Comparison of ENCODE assay signal across 12 cellular contexts in the genomic region with DNA sequence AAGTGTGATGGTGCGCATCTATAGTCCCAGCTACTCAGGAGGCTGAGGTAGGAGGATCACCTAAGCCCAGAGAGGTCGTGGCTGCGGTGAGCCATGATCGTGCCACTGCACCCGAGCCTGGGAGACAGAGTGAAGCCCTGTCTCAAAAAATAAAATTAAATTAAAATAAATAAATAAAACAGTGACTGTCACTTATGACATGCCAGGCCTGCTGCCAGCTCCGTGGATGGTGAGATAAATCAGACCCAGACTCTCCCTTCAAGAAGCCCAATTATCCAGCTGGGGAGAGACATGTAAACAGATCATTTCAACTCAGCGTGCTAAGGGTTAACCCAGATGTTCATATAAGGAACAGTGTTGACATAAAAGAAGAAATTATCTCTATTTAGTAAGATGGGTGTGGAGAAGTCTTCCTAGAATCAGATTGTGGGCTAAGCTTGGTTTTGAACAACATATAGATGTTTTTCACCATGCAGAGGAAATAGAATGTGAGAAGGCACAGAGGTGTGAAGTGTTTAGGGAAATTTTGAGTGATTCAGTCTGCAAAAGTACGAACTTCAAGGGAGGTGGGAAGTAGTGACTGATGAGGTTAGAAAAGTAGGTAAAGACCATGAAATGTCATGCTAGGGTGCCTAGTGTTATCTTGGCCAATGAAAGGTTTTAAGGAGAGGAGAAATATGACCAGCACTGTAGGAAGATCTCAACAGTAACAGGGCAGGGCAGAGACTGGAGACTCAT. TPM values are rescaled to one million over a fixed set of nuclear protein-coding genes. Genes with fewer than 3 reads are reported as not detected.
DNase-seq lines count a peak whose midpoint lies in the region; ATAC-seq lines count a peak whose summit lies in the region.
"Had no signal": no experiment of that assay in that cellular context is flagged by ENCODE, and none has a peak within 500 bp of the region (broad histone marks: within the 10 kb centered on the region; RNA-seq: fewer than 3 reads in every experiment).

No MANE protein-coding gene starts in this region.

- peaks cover 19% of the 10 kb centered on the region for H3K36me3 Mint-ChIP-seq in activated naive CD8-positive, alpha-beta T cell
- H3K36me3 Mint-ChIP-seq in natural killer cell treated with Interleukin-12 subunit alpha and Interleukin-12 subunit beta and Interleukin-15 and Interleukin-18, amount 100 ng/mL, for 72 hours, result peaks cover 22% of the 10 kb centered on the region

- H3K9me3 Mint-ChIP-seq in activated naive CD8-positive, alpha-beta T cell (ENCODE audit: low read depth), result no peaks in the 10 kb centered on the region
- H3K9me3 Mint-ChIP-seq in natural killer cell treated with Interleukin-12 subunit alpha and Interleukin-12 subunit beta and Interleukin-15 and Interleukin-18, amount 100 ng/mL, for 72 hours, result no peaks in the 10 kb centered on the region

- peaks cover 59% of the 10 kb centered on the region for H3K4me1 Mint-ChIP-seq in activated naive CD8-positive, alpha-beta T cell (ENCODE audit: low read depth)
- peaks cover 42 to 43% of the 10 kb centered on the region in 2 donors for H3K4me1 Mint-ChIP-seq in natural killer cell treated with Interleukin-12 subunit alpha and Interleukin-12 subunit beta and Interleukin-15 and Interleukin-18, amount 100 ng/mL, for 72 hours (ENCODE audit: low read depth in 2 of 2)

- H3K27me3 Mint-ChIP-seq in activated naive CD8-positive, alpha-beta T cell, result no peaks in the 10 kb centered on the region
- H3K27me3 Mint-ChIP-seq in natural killer cell treated with Interleukin-12 subunit alpha and Interleukin-12 subunit beta and Interleukin-15 and Interleukin-18, amount 100 ng/mL, for 72 hours, result no peaks in the 10 kb centered on the region

- peak overlapping the region; percentile 86 for H3K4me3 Mint-ChIP-seq in activated naive CD8-positive, alpha-beta T cell
- peak overlapping the region; percentile 82 for H3K4me3 Mint-ChIP-seq in natural killer cell treated with Interleukin-12 subunit alpha and Interleukin-12 subunit beta and Interleukin-15 and Interleukin-18, amount 100 ng/mL, for 72 hours

- H3K27ac Mint-ChIP-seq in activated naive CD8-positive, alpha-beta T cell, result peak overlapping the region; percentile 100
- peak overlapping the region; percentile 84 to 86 for H3K27ac Mint-ChIP-seq in natural killer cell treated with Interleukin-12 subunit alpha and Interleukin-12 subunit beta and Interleukin-15 and Interleukin-18, amount 100 ng/mL, for 72 hours

- ATAC-seq in HG02610 (IDR thresholded peaks at IDR 0.05; ENCODE audit: unreplicated experiment), result peak; percentile 88
- peak; percentile 93 to 94 for ATAC-seq in natural killer cell treated with Interleukin-12 subunit alpha and Interleukin-12 subunit beta and Interleukin-15 and Interleukin-18, amount 100 ng/mL, for 72 hours
- no peak for ATAC-seq in HG02763 (IDR thresholded peaks at IDR 0.05; ENCODE audit: unreplicated experiment)

- DNase-seq in activated CD4-positive, alpha-beta T cell treated with anti-CD3 and anti-CD28 coated beads for 4 hours, result peak; percentile 18 to 31
- no peak for DNase-seq in activated CD4-positive, alpha-beta T cell treated with anti-CD3 and anti-CD28 coated beads, Interleukin-2, amount 50 U/mL, for 4 hours
- DNase-seq in natural killer cell treated with Interleukin-12 subunit alpha and Interleukin-12 subunit beta and Interleukin-15 and Interleukin-18, amount 100 ng/mL, for 72 hours (ENCODE audit: low spot score), result peak; percentile 74
- DNase-seq in 8988T (no peak), NCI-H2196 treated with DMSO at 0.1 percent for 48 hours (lab: John Stamatoyannopoulos, UW; ENCODE audit: unreplicated experiment) (no peak)
- DNase-seq: activated effector memory CD4-positive, alpha-beta T cell treated with anti-CD3 and anti-CD28 coated beads, Interleukin-2, amount 50 U/mL, for 16 hours; GF-D8; stimulated activated CD4-positive, alpha-beta T cell treated with anti-CD3 and anti-CD28 coated beads, Interleukin-12 subunit alpha, Interleukin-12 subunit beta, amount 100 ng/mL, for 4 hours; SW 1271 had no signal

RNA-seq across cellular contexts. Expression of gene YARS1, which starts 18.3 kb away (rescaled TPM):
- 100 to 1,000 TPM; 228 to 274 TPM for total RNA-seq in natural killer cell treated with Interleukin-12 subunit alpha and Interleukin-12 subunit beta and Interleukin-15 and Interleukin-18, amount 100 ng/mL, for 72 hours

RNA-seq across cellular contexts. Expression of gene S100PBP, which starts 18.6 kb away (rescaled TPM):
- total RNA-seq in natural killer cell treated with Interleukin-12 subunit alpha and Interleukin-12 subunit beta and Interleukin-15 and Interleukin-18, amount 100 ng/mL, for 72 hours, result 10 to 100 TPM; 31.0 to 54.9 TPM

Comparison
In these comparisons a context has a peak if more than half of its experiments do, and no peak if none do; other contexts are left out.
1. DNase-seq: peak in activated CD4-positive, alpha-beta T cell treated with anti-CD3 and anti-CD28 coated beads for 4 hours (2 of 2) and natural killer cell treated with Interleukin-12 subunit alpha and Interleukin-12 subunit beta and Interleukin-15 and Interleukin-18, amount 100 ng/mL, for 72 hours (single experiment); none in activated CD4-positive, alpha-beta T cell treated with anti-CD3 and anti-CD28 coated beads, Interleukin-2, amount 50 U/mL, for 4 hours (0 of 2), 8988T (single experiment) and NCI-H2196 treated with DMSO at 0.1 percent for 48 hours (single experiment).